9 cellular contexts compared by ENCODE assay signal in the genomic region with DNA sequence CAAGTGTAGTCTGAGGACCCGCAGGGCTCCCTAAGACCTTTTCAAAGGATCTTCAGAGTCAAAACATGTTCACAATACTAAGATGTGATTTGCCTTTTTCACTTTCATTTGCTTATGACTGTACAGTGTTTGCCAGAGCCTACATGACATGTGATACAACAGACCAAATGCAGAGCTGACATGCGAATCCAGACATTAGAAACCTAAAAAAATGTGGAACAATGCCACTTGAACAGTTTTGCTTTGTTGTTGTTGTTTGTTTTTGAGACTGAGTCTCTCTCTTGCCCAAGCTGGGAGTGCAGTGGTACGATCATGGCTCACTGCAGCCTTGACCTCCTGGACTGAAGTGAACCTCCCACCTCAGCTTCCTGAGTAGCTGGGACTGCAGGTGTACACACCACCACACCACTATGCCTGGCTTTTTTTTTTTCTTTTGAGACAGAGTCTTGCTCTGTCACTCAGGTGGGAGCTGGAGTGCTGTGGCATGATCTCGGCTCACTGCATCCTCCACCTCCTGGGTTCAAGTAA. TPM values are rescaled to one million over a fixed set of nuclear protein-coding genes. Genes with fewer than 3 reads are reported as not detected.
DNase-seq lines count a peak whose midpoint lies in the region; ATAC-seq and TF ChIP-seq lines count a peak whose summit lies in the region.
"Had no signal": no experiment of that assay in that cellular context is flagged by ENCODE, and none has a peak within 500 bp of the region (broad histone marks: within the 10 kb centered on the region; RNA-seq: fewer than 3 reads in every experiment).

No MANE protein-coding gene starts in this region.

- peak overlapping the region; percentile 42 for H3K4me3 Mint-ChIP-seq in activated naive CD4-positive, alpha-beta T cell treated with anti-CD3 and anti-CD28 coated beads, Interleukin-2, amount 50 U/mL, for 24 hours

- peaks cover 7% of the 10 kb centered on the region for H3K36me3 Mint-ChIP-seq in activated naive CD4-positive, alpha-beta T cell treated with anti-CD3 and anti-CD28 coated beads, Interleukin-2, amount 50 U/mL, for 24 hours

- H3K4me1 ChIP-seq in ascending aorta (peaks cover 0 to 14% of the 10 kb centered on the region in 2 donors), testis (peaks cover 17% of the 10 kb centered on the region)

- H3K9me3 Mint-ChIP-seq in activated naive CD4-positive, alpha-beta T cell treated with anti-CD3 and anti-CD28 coated beads, Interleukin-2, amount 50 U/mL, for 24 hours: no peaks in the 10 kb centered on the region

- TF ChIP-seq POLR2A in testis (IDR thresholded peaks at IDR 0.05): no peak

- no peaks in the 10 kb centered on the region for H3K27me3 Mint-ChIP-seq in activated naive CD4-positive, alpha-beta T cell treated with anti-CD3 and anti-CD28 coated beads, Interleukin-2, amount 50 U/mL, for 24 hours

- intact Hi-C loops in ascending aorta (cut with DNase I): no loop called here
- intact Hi-C loops in testis (cut with DNase I; ENCODE audit: low total_unique reads): no loop called here

- H3K27me3 ChIP-seq in brain microvascular endothelial cell (replicated peaks) (no peaks in the 10 kb centered on the region), ascending aorta (no peaks in the 10 kb centered on the region), testis (no peaks in the 10 kb centered on the region)
- H3K27me3 ChIP-seq: MG63 had no signal

- peaks cover 85% of the 10 kb centered on the region for H3K4me1 Mint-ChIP-seq in activated naive CD4-positive, alpha-beta T cell treated with anti-CD3 and anti-CD28 coated beads, Interleukin-2, amount 50 U/mL, for 24 hours

- H3K27ac ChIP-seq in brain microvascular endothelial cell: no peak overlapping the region
- H3K27ac ChIP-seq in ascending aorta: no peak overlapping the region
- no peak overlapping the region for H3K27ac ChIP-seq in testis

- peaks cover 13% of the 10 kb centered on the region for H3K36me3 ChIP-seq in brain microvascular endothelial cell (replicated peaks)
- peaks cover 0 to 5% of the 10 kb centered on the region in 2 donors for H3K36me3 ChIP-seq in ascending aorta
- no peaks in the 10 kb centered on the region for H3K36me3 ChIP-seq in testis (ENCODE audit: low read depth, missing control alignments)

- DNase-seq in GM12865 (ENCODE audit: low read depth): peak; percentile 87
- no peak for DNase-seq in brain microvascular endothelial cell
- no peak for DNase-seq in ascending aorta (ENCODE audit: low spot score in 2 of 2)
- no peak for DNase-seq in testis
- DNase-seq in NCI-H345 (lab: John Stamatoyannopoulos, UW): no peak
- DNase-seq: MG63 had no signal

- H3K9me3 ChIP-seq in ascending aorta: no peaks in the 10 kb centered on the region
- no peaks in the 10 kb centered on the region for H3K9me3 ChIP-seq in testis
- H3K9me3 ChIP-seq: MG63 had no signal

- WGBS in testis, 2 donors: 61 to 72% methylated on average over 4 of the region's 4 CpGs

- peak overlapping the region; percentile 41 for H3K27ac Mint-ChIP-seq in activated naive CD4-positive, alpha-beta T cell treated with anti-CD3 and anti-CD28 coated beads, Interleukin-2, amount 50 U/mL, for 24 hours

- ATAC-seq in GM19455 (IDR thresholded peaks at IDR 0.05; ENCODE audit: unreplicated experiment) (peak; percentile 40), HG03135 (IDR thresholded peaks at IDR 0.05; ENCODE audit: unreplicated experiment) (peak; percentile 34)

- H3K4me3 ChIP-seq in GM12865 (ENCODE audit: low read depth, low read length): peak overlapping the region; percentile 42
- no peak overlapping the region for H3K4me3 ChIP-seq in brain microvascular endothelial cell (ENCODE audit: low read depth, low read length)
- H3K4me3 ChIP-seq in ascending aorta: no peak overlapping the region
- no peak overlapping the region for H3K4me3 ChIP-seq in testis
- H3K4me3 ChIP-seq: MG63 had no signal

- in situ Hi-C loops in brain microvascular endothelial cell (cut with HindIII; ENCODE audit: low pct_ligation_motif_present, low sequenced_read_pairs): no loop called here

- no peak for TF ChIP-seq CTCF in GM12865 (IDR thresholded peaks at IDR 0.05; ENCODE audit: insufficient read depth, low read depth, low read length, missing control alignments)
- no peak for TF ChIP-seq CTCF in brain microvascular endothelial cell (IDR thresholded peaks at IDR 0.05; ENCODE audit: low read depth, low read length, missing control alignments)
- no peak for TF ChIP-seq CTCF in ascending aorta (IDR thresholded peaks at IDR 0.05)
- TF ChIP-seq CTCF in testis (IDR thresholded peaks at IDR 0.05): no peak

RNA-seq across cellular contexts. Expression of gene RAB35, which starts 5.3 kb away (rescaled TPM):
- 39.2 TPM for total RNA-seq in ascending aorta
- 10 to 100 TPM; 21.1 to 27.4 TPM for total RNA-seq in testis
- 24.4 TPM for polyA plus RNA-seq in testis (ENCODE audit: insufficient read depth, low read depth, low replicate concordance)
